Comparison of ENCODE assay signal across 23 cellular contexts in genomic region chr21:38495242-38495641, GRCh38. TPM values are rescaled to one million over a fixed set of nuclear protein-coding genes. Genes with fewer than 3 reads are reported as not detected.
DNase-seq lines count a peak whose midpoint lies in the region; ATAC-seq, FAIRE-seq and TF ChIP-seq lines count a peak whose summit lies in the region.
"Had no signal": no experiment of that assay in that cellular context is flagged by ENCODE, and none has a peak within 500 bp of the region (broad histone marks: within the 10 kb centered on the region; RNA-seq: fewer than 3 reads in every experiment).

No MANE protein-coding gene starts in this region.

- no peak overlapping the region for H3K27ac Mint-ChIP-seq in Caco-2 (ENCODE audit: unreplicated experiment)
- H3K27ac Mint-ChIP-seq: activated naive CD8-positive, alpha-beta T cell treated with anti-CD3 and anti-CD28 coated beads, Interleukin-2, amount 10 ng/mL, durations not matched to agents 7 days and 5 days; T-cell had no signal

- H3K36me3 ChIP-seq in heart right ventricle (no peaks in the 10 kb centered on the region), endothelial cell of umbilical vein (ENCODE audit: control insufficient read depth in 2 of 2, extremely low read depth in 1 of 2, insufficient read depth in 2 of 2, low read length in 2 of 2) (peaks cover 0 to 10% of the 10 kb centered on the region in 2 experiments), neutrophil (no peaks in the 10 kb centered on the region), upper lobe of right lung (no peaks in the 10 kb centered on the region), Caco-2 (ENCODE audit: control insufficient read depth, insufficient read depth, low read length) (no peaks in the 10 kb centered on the region)

- dilution Hi-C loops in endothelial cell of umbilical vein (cut with MboI; ENCODE audit: extremely low pct_ligation_motif_present, low sequenced_read_pairs): no loop called here

- no peak overlapping the region for H2AFZ ChIP-seq in endothelial cell of umbilical vein (ENCODE audit: low read depth, low read length)

- H3K4me3 Mint-ChIP-seq in Caco-2 (ENCODE audit: unreplicated experiment): no peak overlapping the region
- H3K4me3 Mint-ChIP-seq: activated naive CD8-positive, alpha-beta T cell treated with anti-CD3 and anti-CD28 coated beads, Interleukin-2, amount 10 ng/mL, durations not matched to agents 7 days and 5 days; H9; T-cell had no signal

- POLR2A ChIA-PET in endothelial cell of umbilical vein (lab: Charles Lee): no interaction called here
- POLR2A ChIA-PET in Caco-2 (lab: Charles Lee): no interaction called here

- peaks cover 0 to 57% (median 35%) of the 10 kb centered on the region in 9 donors for H3K4me1 ChIP-seq in heart right ventricle
- peaks cover 63% of the 10 kb centered on the region for H3K4me1 ChIP-seq in endothelial cell of umbilical vein (ENCODE audit: control insufficient read depth, extremely low read depth, insufficient read depth, low read length)
- H3K4me1 ChIP-seq in neutrophil (ENCODE audit: control insufficient read depth in 1 of 2, insufficient read depth in 1 of 2, low read depth in 1 of 2, low read length in 1 of 2): peaks cover 99 to 100% of the 10 kb centered on the region in 2 experiments
- no peaks in the 10 kb centered on the region for H3K4me1 ChIP-seq in upper lobe of right lung
- no peaks in the 10 kb centered on the region for H3K4me1 ChIP-seq in Caco-2

- 53 to 62% methylated on average over 5 of the region's 5 CpGs for WGBS in heart right ventricle, 2 donors

- H3K27me3 ChIP-seq in heart right ventricle: no peaks in the 10 kb centered on the region
- H3K27me3 ChIP-seq in endothelial cell of umbilical vein (ENCODE audit: control insufficient read depth in 2 of 2, insufficient read depth in 2 of 2, low read length in 2 of 2): no peaks in the 10 kb centered on the region
- H3K27me3 ChIP-seq in neutrophil: no peaks in the 10 kb centered on the region
- no peaks in the 10 kb centered on the region for H3K27me3 ChIP-seq in upper lobe of right lung
- no peaks in the 10 kb centered on the region for H3K27me3 ChIP-seq in Caco-2 (replicated peaks; ENCODE audit: control insufficient read depth, insufficient read depth, low read length)

- no peak for TF ChIP-seq POLR2A in endothelial cell of umbilical vein (IDR thresholded peaks at IDR 0.05; ENCODE audit: low read depth, low read length)

- CTCF ChIA-PET in endothelial cell of umbilical vein (lab: Charles Lee) (interaction anchor here (0.9 to 1.1 kb wide), 3 partner anchors 10 to 106 kb away, joined by 3 to 4 read pairs (median 3); no protein-coding TSS in a partner anchor), Caco-2 (lab: Charles Lee) (no interaction called here)

- DNase-seq in heart right ventricle: no peak
- DNase-seq in left ventricle myocardium superior: no peak
- DNase-seq in endothelial cell of umbilical vein (ENCODE audit: low read depth, low spot score): no peak
- no peak for DNase-seq in upper lobe of right lung
- no peak for DNase-seq in activated CD8-positive, alpha-beta memory T cell treated with anti-CD3 and anti-CD28 coated beads, Interleukin-2, amount 50 U/mL, for 48 hours
- no peak for DNase-seq in Caco-2
- no peak for DNase-seq in head of caudate nucleus
- DNase-seq: activated CD8-positive, alpha-beta memory T cell treated with anti-CD3 and anti-CD28 coated beads for 24 hours; activated naive CD8-positive, alpha-beta T cell treated with anti-CD3 and anti-CD28 coated beads, Interleukin-2, amount 10 ng/mL, durations not matched to agents 7 days and 5 days; C1 segment of cervical spinal cord; DMS 273 treated with DMSO at 0.1 percent for 48 hours; H9; midbrain; NCI-H1048; NCI-H2107; NCI-H524; small intestine; stimulated activated CD4-positive, alpha-beta T cell treated with anti-CD3 and anti-CD28 coated beads, Interleukin-4, amount 100 ng/mL, for 24 hours; T-cell had no signal

- H3K9me3 Mint-ChIP-seq in Caco-2 (ENCODE audit: unreplicated experiment): no peaks in the 10 kb centered on the region
- H3K9me3 Mint-ChIP-seq: activated naive CD8-positive, alpha-beta T cell treated with anti-CD3 and anti-CD28 coated beads, Interleukin-2, amount 10 ng/mL, durations not matched to agents 7 days and 5 days; H9; T-cell had no signal

- peaks cover 11% of the 10 kb centered on the region for H3K27me3 Mint-ChIP-seq in Caco-2 (ENCODE audit: insufficient read depth, unreplicated experiment)

- H3K27ac ChIP-seq in heart right ventricle: peak overlapping the region in 9 of 10 donors; percentile 63 to 95 (median 85)
- H3K27ac ChIP-seq in endothelial cell of umbilical vein (ENCODE audit: insufficient read depth, low read depth, low read length): peak overlapping the region; percentile 100
- H3K27ac ChIP-seq in neutrophil: peak overlapping the region; percentile 84
- H3K27ac ChIP-seq in upper lobe of right lung: peak overlapping the region; percentile 85

- no peak for FAIRE-seq in endothelial cell of umbilical vein (lab: Jason Lieb, UNC)
- FAIRE-seq: A204.1, bronchial epithelial cell, G401.6, small intestine had no signal

- H3K9me1 ChIP-seq in endothelial cell of umbilical vein (replicated peaks; ENCODE audit: control insufficient read depth, extremely low read depth, insufficient read depth, low read length): no peaks in the 10 kb centered on the region

- BruUV-seq in endothelial cell of umbilical vein (replicated peaks; lab: Mats Ljungman, UMichigan) (TSS peak; percentile 15), Caco-2 (replicated peaks; lab: Mats Ljungman, UMichigan) (no TSS peak)

- ATAC-seq in heart right ventricle: no peak
- ATAC-seq in left ventricle myocardium superior: no peak
- no peak for ATAC-seq in upper lobe of right lung
- ATAC-seq: T-cell had no signal

- H3K4me1 Mint-ChIP-seq in Caco-2 (ENCODE audit: low read depth, unreplicated experiment): no peaks in the 10 kb centered on the region
- H3K4me1 Mint-ChIP-seq: activated naive CD8-positive, alpha-beta T cell treated with anti-CD3 and anti-CD28 coated beads, Interleukin-2, amount 10 ng/mL, durations not matched to agents 7 days and 5 days had no signal

- no peaks in the 10 kb centered on the region for H3K36me3 Mint-ChIP-seq in Caco-2 (ENCODE audit: insufficient read depth, unreplicated experiment)
- H3K36me3 Mint-ChIP-seq: T-cell had no signal

- no peaks in the 10 kb centered on the region for H3K9me3 ChIP-seq in heart right ventricle
- no peaks in the 10 kb centered on the region for H3K9me3 ChIP-seq in endothelial cell of umbilical vein (replicated peaks; ENCODE audit: control insufficient read depth, insufficient read depth, low read length)
- no peaks in the 10 kb centered on the region for H3K9me3 ChIP-seq in neutrophil
- no peaks in the 10 kb centered on the region for H3K9me3 ChIP-seq in upper lobe of right lung
- H3K9me3 ChIP-seq in Caco-2: no peaks in the 10 kb centered on the region

- intact Hi-C loops in heart right ventricle (cut with DNase I): loop anchor here in 3 of 10 donors (5.0 to 10.0 kb wide), 5 partner anchors 33 to 312 kb away; partner anchors contain the start of gene ETS2 (in 1 of the 3)
- intact Hi-C loops in left ventricle myocardium superior (cut with micrococcal nuclease): loop anchor here (10.0 kb wide), 1 partner anchor 110 kb away; no protein-coding TSS in a partner anchor
- intact Hi-C loops in endothelial cell of umbilical vein (cut with micrococcal nuclease): loop anchor here (5.0 kb wide), 1 partner anchor 323 kb away; no protein-coding TSS in a partner anchor
- intact Hi-C loops in upper lobe of right lung (cut with DNase I): no loop called here
- intact Hi-C loops in Caco-2 (cut with micrococcal nuclease; ENCODE audit: unreplicated experiment): no loop called here
- intact Hi-C loops in head of caudate nucleus (cut with DNase I): no loop called here

- H3K9ac ChIP-seq in endothelial cell of umbilical vein (replicated peaks; ENCODE audit: extremely low read depth, insufficient read depth, low read length): peak overlapping the region; percentile 100

- no peak for TF ChIP-seq CTCF in heart right ventricle (IDR thresholded peaks at IDR 0.05)
- no peak for TF ChIP-seq CTCF in endothelial cell of umbilical vein (IDR thresholded peaks at IDR 0.05; ENCODE audit: extremely low read depth in 1 of 2, insufficient read depth in 1 of 2, low read depth in 1 of 2, low read length in 2 of 2)
- no peak for TF ChIP-seq CTCF in neutrophil (IDR thresholded peaks at IDR 0.05)
- no peak for TF ChIP-seq CTCF in upper lobe of right lung (IDR thresholded peaks at IDR 0.05)
- TF ChIP-seq CTCF in Caco-2 (IDR thresholded peaks at IDR 0.05; ENCODE audit: insufficient read depth in 1 of 2, low read depth in 1 of 2, low read length in 1 of 2, severe bottlenecking in 1 of 2, unreplicated experiment in 1 of 2): no peak

- H3K79me2 ChIP-seq in endothelial cell of umbilical vein (ENCODE audit: control insufficient read depth, insufficient read depth, low read length): peaks cover 81% of the 10 kb centered on the region

- H3K4me2 ChIP-seq in endothelial cell of umbilical vein (ENCODE audit: insufficient read depth, low read length): peak overlapping the region; percentile 95

- no peaks in the 10 kb centered on the region for H4K20me1 ChIP-seq in endothelial cell of umbilical vein (replicated peaks; ENCODE audit: control insufficient read depth, extremely low read depth, insufficient read depth, low read length)

- H3K4me3 ChIP-seq in heart right ventricle (peak overlapping the region in 9 of 10 donors; percentile 18 to 64 (median 54)), endothelial cell of umbilical vein (replicated peaks in 1 of 3; ENCODE audit: insufficient read depth in 1 of 3, low read depth in 1 of 3, low read length in 3 of 3) (peak overlapping the region; percentile 84 to 100 (median 99)), neutrophil (ENCODE audit: low read depth in 1 of 2, low read length in 1 of 2) (peak overlapping the region; percentile 19 to 37), upper lobe of right lung (peak overlapping the region; percentile 52), Caco-2 (ENCODE audit: low read depth, low read length) (no peak overlapping the region)

TF ChIP-seq in endothelial cell of umbilical vein, 7 proteins besides CTCF, POLR2A, EP300 and RAD21 (continues in another document):
- TF ChIP-seq GATA2 (IDR thresholded peaks at IDR 0.05; ENCODE audit: insufficient read depth, insufficient read length, low read depth, low read length) (no peak), MYC (IDR thresholded peaks at IDR 0.05; ENCODE audit: low read depth, low read length) (no peak)

RNA-seq across cellular contexts. Expression of gene ERG, which starts 3.0 kb away (rescaled TPM):
- total RNA-seq in heart right ventricle (10 to 100 TPM; 10.7 to 30.5 (median 16.5) TPM), left ventricle myocardium superior (19.3 TPM), endothelial cell of umbilical vein (210 and 223 TPM in 2 replicates), upper lobe of right lung (36.7 TPM), Caco-2 (2022) (not detected in 2 replicates)
- polyA plus RNA-seq in heart right ventricle (10 to 100 TPM in 1 of 2 donors, 1 to 10 TPM in 1; 9.5 to 10.2 TPM), endothelial cell of umbilical vein (173 and 202 TPM in 2 replicates)
- 102 and 124 TPM in 2 replicates for polyA plus RNA-seq in endothelial cell of umbilical vein (2011; cell fraction: cytosol; rRNA removed)
- polyA plus RNA-seq in endothelial cell of umbilical vein (2011; cell fraction: nucleus; rRNA removed): 226 and 271 TPM in 2 replicates
- 146 and 167 TPM in 2 replicates for polyA plus RNA-seq in endothelial cell of umbilical vein (2012)
- 250 and 253 TPM in 2 replicates for polyA minus RNA-seq in endothelial cell of umbilical vein
- polyA minus RNA-seq in endothelial cell of umbilical vein (2011; cell fraction: cytosol; rRNA and poly(A)+ RNA removed): not detected
- polyA minus RNA-seq in endothelial cell of umbilical vein (2011; cell fraction: nucleus; rRNA and poly(A)+ RNA removed): 356 and 482 TPM in 2 replicates
- total RNA-seq: activated naive CD8-positive, alpha-beta T cell treated with anti-CD3 and anti-CD28 coated beads, Interleukin-2, amount 10 ng/mL, durations not matched to agents 7 days and 5 days had no signal

Comparison
In these comparisons a context has a peak if more than half of its experiments do, and no peak if none do; other contexts are left out.
1. RNA of gene ERG, which starts 3.0 kb away (total RNA-seq): 210 to 223 TPM in endothelial cell of umbilical vein, 36.7 TPM in upper lobe of right lung (single experiment), 19.3 TPM in left ventricle myocardium superior (single experiment) and 10.7 to 30.5 TPM in heart right ventricle; not detected in Caco-2; every median in the first group is over 10 times any median in the second.
2. intact Hi-C loops: an anchor here in left ventricle myocardium superior (10.0 kb wide) and endothelial cell of umbilical vein (5.0 kb wide); none called in upper lobe of right lung, Caco-2 and head of caudate nucleus.
3. Peak in every context shown above with its lines, with median percentiles within 50 percentile points of each other: H3K27ac ChIP-seq.